ENCODE assay signal across 8 cellular contexts in the genomic region with DNA sequence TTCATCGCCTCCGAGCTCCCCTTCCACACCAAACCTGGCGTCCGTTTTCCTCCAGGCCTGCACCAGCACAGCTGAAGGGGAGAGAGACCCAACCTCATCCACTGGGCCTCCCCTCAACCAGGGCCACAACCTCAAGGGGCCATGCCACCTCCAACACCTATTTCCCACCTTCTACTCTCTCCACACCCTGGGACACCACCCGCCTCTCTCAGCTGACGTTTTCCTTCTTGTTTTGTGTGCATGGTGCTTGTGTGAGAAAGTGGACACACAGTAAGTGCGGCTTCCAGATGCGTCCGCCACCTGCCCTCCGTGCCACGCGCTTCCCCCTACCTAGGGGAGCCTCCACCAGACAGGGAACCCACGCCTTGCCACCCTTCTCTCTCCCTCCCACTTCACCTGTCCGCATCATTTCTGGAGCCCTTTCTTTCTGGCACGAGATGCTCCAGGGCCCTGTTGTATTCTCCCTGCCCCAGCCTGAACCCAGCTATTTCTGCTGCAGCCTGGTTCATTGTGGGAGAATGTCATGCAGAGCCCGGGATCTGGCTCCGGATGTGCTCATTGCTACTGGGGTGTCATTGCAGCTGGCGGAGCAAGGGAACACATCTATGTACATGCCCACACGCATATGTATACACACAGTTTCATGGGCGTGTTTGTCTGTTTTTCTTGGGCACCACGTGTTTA. TPM values are rescaled to one million over a fixed set of nuclear protein-coding genes. Genes with fewer than 3 reads are reported as not detected.
DNase-seq lines count a peak whose midpoint lies in the region; ATAC-seq, FAIRE-seq and TF ChIP-seq lines count a peak whose summit lies in the region.

No MANE protein-coding gene starts in this region.

- peak; percentile 16; the same call in 2 of the 3 replicates for ATAC-seq in RWPE2 (ENCODE audit: low read depth)

- H3K79me2 ChIP-seq in osteoblast (ENCODE audit: insufficient read depth, low read length), result peaks cover 35% of the 10 kb centered on the region

- H3K9me3 ChIP-seq in RWPE2 (ENCODE audit: severe bottlenecking), result no peaks in the 10 kb centered on the region
- H3K9me3 ChIP-seq in osteoblast (ENCODE audit: low read depth, low read length), result no peaks in the 10 kb centered on the region

- peak overlapping the region; percentile 90 for H3K27ac Mint-ChIP-seq in endothelial cell (ENCODE audit: unreplicated experiment)

- H3K27ac ChIP-seq in RWPE2 (ENCODE audit: poor library complexity, severe bottlenecking), result peak overlapping the region; percentile 91
- peak overlapping the region; percentile 37 for H3K27ac ChIP-seq in osteoblast (ENCODE audit: low read depth, low read length)

- H3K9me3 Mint-ChIP-seq in endothelial cell (ENCODE audit: unreplicated experiment), result no peaks in the 10 kb centered on the region

- H3K36me3 Mint-ChIP-seq in endothelial cell (ENCODE audit: low read depth, unreplicated experiment), result peaks cover 6% of the 10 kb centered on the region

- H4K20me1 ChIP-seq in osteoblast (ENCODE audit: insufficient read depth, low read length), result peaks cover 24% of the 10 kb centered on the region

- peak overlapping the region; percentile 94 for H3K4me3 Mint-ChIP-seq in endothelial cell (ENCODE audit: unreplicated experiment)

- peaks cover 31% of the 10 kb centered on the region for H3K4me1 ChIP-seq in RWPE2 (ENCODE audit: insufficient read depth, poor library complexity, severe bottlenecking)
- H3K4me1 ChIP-seq in osteoblast (ENCODE audit: insufficient read depth, low read length), result peaks cover 25% of the 10 kb centered on the region

- FAIRE-seq in D721Med (lab: Jason Lieb, UNC), result no peak

- no peak for TF ChIP-seq CTCF in RWPE2 (IDR thresholded peaks at IDR 0.05; ENCODE audit: poor library complexity, severe bottlenecking)
- no peak for TF ChIP-seq CTCF in endothelial cell (IDR thresholded peaks at IDR 0.05; ENCODE audit: unreplicated experiment)
- TF ChIP-seq CTCF in osteoblast (IDR thresholded peaks at IDR 0.05; ENCODE audit: extremely low read depth, low read depth, low read length), result no peak
- no peak for TF ChIP-seq CTCF in D721Med (IDR thresholded peaks at IDR 0.05; ENCODE audit: insufficient read depth, missing control alignments)

- H2AFZ ChIP-seq in osteoblast (ENCODE audit: low read length), result peak overlapping the region; percentile 85

- peak overlapping the region; percentile 88 for H3K4me2 ChIP-seq in osteoblast (ENCODE audit: insufficient read depth, low read length)

- peak; percentile 65 for DNase-seq in COLO668 (lab: John Stamatoyannopoulos, UW; ENCODE audit: unreplicated experiment)
- DNase-seq in RWPE2 (ENCODE audit: low spot score), result no peak
- no peak for DNase-seq in endothelial cell (ENCODE audit: low spot score)
- DNase-seq in osteoblast (ENCODE audit: insufficient read length, low spot score, missing footprints), result peak; percentile 85
- DNase-seq in occipital lobe (lab: John Stamatoyannopoulos, UW), result no peak
- no peak for DNase-seq in pons (ENCODE audit: low spot score)
- no peak for DNase-seq in D721Med (ENCODE audit: insufficient read length, low spot score)
- no peak for DNase-seq in AG08395 (ENCODE audit: low spot score)

- H3K36me3 ChIP-seq in RWPE2 (ENCODE audit: low read depth) (peaks cover 10% of the 10 kb centered on the region), osteoblast (ENCODE audit: insufficient read depth, low read length) (no peaks in the 10 kb centered on the region)

- H3K4me3 ChIP-seq in RWPE2 (ENCODE audit: severe bottlenecking) (peak overlapping the region; percentile 99), osteoblast (ENCODE audit: insufficient read depth, low read length) (peak overlapping the region; percentile 88)

- H3K4me1 Mint-ChIP-seq in endothelial cell (ENCODE audit: unreplicated experiment), result peaks cover 30% of the 10 kb centered on the region

- peaks cover 24% of the 10 kb centered on the region for H3K27me3 Mint-ChIP-seq in endothelial cell (ENCODE audit: unreplicated experiment)

- no peaks in the 10 kb centered on the region for H3K27me3 ChIP-seq in RWPE2 (ENCODE audit: insufficient read depth, poor library complexity, severe bottlenecking)
- H3K27me3 ChIP-seq in osteoblast (ENCODE audit: insufficient read depth, low read length), result peaks cover 8% of the 10 kb centered on the region

RNA-seq across cellular contexts. Expression of gene GNB1, which starts 1.3 kb away (rescaled TPM):
- total RNA-seq in endothelial cell (ENCODE audit: unreplicated experiment), result 427 TPM
- total RNA-seq in osteoblast, result 84.6 and 88.7 TPM in 2 replicates
- total RNA-seq in occipital lobe, result 144 TPM

RNA-seq across cellular contexts. Expression of gene CALML6, which starts 22.8 kb away (rescaled TPM):
- total RNA-seq in endothelial cell (ENCODE audit: unreplicated experiment) (0.64 TPM), osteoblast (0.29 and 0.36 TPM in 2 replicates), occipital lobe (not detected)

RNA-seq across cellular contexts. Expression of gene TMEM52, which starts 26.9 kb away (rescaled TPM):
- 0.92 TPM for total RNA-seq in endothelial cell (ENCODE audit: unreplicated experiment)
- not detected in 2 replicates for total RNA-seq in osteoblast
- 1.1 TPM for total RNA-seq in occipital lobe

Comparison
In these comparisons a context has a peak if more than half of its experiments do, and no peak if none do; other contexts are left out.
1. DNase-seq: peak in COLO668 (single experiment) and osteoblast (single experiment); none in RWPE2 (single experiment), endothelial cell (single experiment), occipital lobe (single experiment), pons (single experiment), D721Med (single experiment) and AG08395 (single experiment).